8 cellular contexts compared by ENCODE assay signal in the genomic region with DNA sequence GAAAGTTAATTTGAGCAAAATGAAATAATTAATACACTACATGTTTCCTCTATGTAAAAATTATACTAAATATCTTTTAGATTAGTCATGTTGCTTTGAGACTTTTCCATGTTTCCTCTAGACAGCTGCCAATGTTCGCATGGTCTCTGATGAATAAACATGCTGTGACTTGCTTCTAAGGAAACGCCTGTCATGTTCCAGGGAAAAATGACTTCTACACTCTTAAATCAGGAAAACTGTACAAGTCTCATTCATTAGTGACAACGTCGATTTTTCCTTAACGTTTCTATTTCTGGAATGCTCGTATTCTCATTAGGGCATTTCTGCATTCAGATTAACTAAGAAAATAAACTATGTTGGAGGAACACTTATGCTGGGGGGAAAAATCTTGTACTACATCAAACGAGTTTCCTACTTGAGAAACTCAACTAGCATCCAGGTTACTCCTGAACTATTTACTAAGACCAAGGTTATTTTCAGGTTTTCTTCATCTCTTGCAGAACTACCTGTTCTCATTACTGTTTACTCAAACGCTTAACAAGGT. TPM values are rescaled to one million over a fixed set of nuclear protein-coding genes. Genes with fewer than 3 reads are reported as not detected.
DNase-seq lines count a peak whose midpoint lies in the region; ATAC-seq and TF ChIP-seq lines count a peak whose summit lies in the region.

No MANE protein-coding gene starts in this region.

- no peak for ATAC-seq in stimulated activated naive CD8-positive, alpha-beta T cell treated with anti-CD3 and anti-CD28 coated beads, Interleukin-15, Interleukin-2, amounts not matched to agents 100 U/mL and 50 U/mL, for 24 hours
- ATAC-seq in memory B cell (ENCODE audit: low read depth) = no peak
- ATAC-seq in HG03571 (IDR thresholded peaks at IDR 0.05; ENCODE audit: unreplicated experiment) = no peak
- no peak for ATAC-seq in GM21717 (IDR thresholded peaks at IDR 0.05; ENCODE audit: unreplicated experiment)

- no peaks in the 10 kb centered on the region for H3K9me3 Mint-ChIP-seq in stimulated activated naive CD8-positive, alpha-beta T cell treated with anti-CD3 and anti-CD28 coated beads, Interleukin-15, Interleukin-2, amounts not matched to agents 100 ng/mL and 50 ng/mL, for 24 hours
- H3K9me3 Mint-ChIP-seq in brain = no peaks in the 10 kb centered on the region
- H3K9me3 Mint-ChIP-seq in memory B cell = no peaks in the 10 kb centered on the region

- peaks cover 37% of the 10 kb centered on the region for H3K27me3 Mint-ChIP-seq in stimulated activated naive CD8-positive, alpha-beta T cell treated with anti-CD3 and anti-CD28 coated beads, Interleukin-15, Interleukin-2, amounts not matched to agents 100 ng/mL and 50 ng/mL, for 24 hours
- H3K27me3 Mint-ChIP-seq in brain = peaks cover 10% of the 10 kb centered on the region
- no peaks in the 10 kb centered on the region for H3K27me3 Mint-ChIP-seq in memory B cell

- TF ChIP-seq CTCF in brain (conservative IDR thresholded peaks at IDR 0.05) (no peak), GM10266 (IDR thresholded peaks at IDR 0.05; ENCODE audit: control insufficient read depth, insufficient read depth, low read depth, missing control alignments) (no peak)

- H3K36me3 Mint-ChIP-seq in stimulated activated naive CD8-positive, alpha-beta T cell treated with anti-CD3 and anti-CD28 coated beads, Interleukin-15, Interleukin-2, amounts not matched to agents 100 ng/mL and 50 ng/mL, for 24 hours (ENCODE audit: low read depth) = no peaks in the 10 kb centered on the region
- no peaks in the 10 kb centered on the region for H3K36me3 Mint-ChIP-seq in brain
- H3K36me3 Mint-ChIP-seq in memory B cell = no peaks in the 10 kb centered on the region

- DNase-seq in stimulated activated naive CD8-positive, alpha-beta T cell treated with anti-CD3 and anti-CD28 coated beads, Interleukin-15, Interleukin-2, amounts not matched to agents 100 U/mL and 50 U/mL, for 24 hours = no peak
- DNase-seq in memory B cell (ENCODE audit: low spot score in 2 of 2) = no peak
- DNase-seq in activated gamma-delta T cell (lab: John Stamatoyannopoulos, UW) = no peak
- DNase-seq in GM10266 (ENCODE audit: extremely low spot score) = no peak

- H3K27ac Mint-ChIP-seq in stimulated activated naive CD8-positive, alpha-beta T cell treated with anti-CD3 and anti-CD28 coated beads, Interleukin-15, Interleukin-2, amounts not matched to agents 100 ng/mL and 50 ng/mL, for 24 hours = no peak overlapping the region
- H3K27ac Mint-ChIP-seq in brain = peak overlapping the region; percentile 30 to 93 (median 80)
- H3K27ac Mint-ChIP-seq in memory B cell = peak overlapping the region; percentile 78

- peak overlapping the region; percentile 80 for H3K4me3 Mint-ChIP-seq in stimulated activated naive CD8-positive, alpha-beta T cell treated with anti-CD3 and anti-CD28 coated beads, Interleukin-15, Interleukin-2, amounts not matched to agents 100 ng/mL and 50 ng/mL, for 24 hours
- peak overlapping the region; percentile 85 to 93 (median 90) for H3K4me3 Mint-ChIP-seq in brain
- peak overlapping the region; percentile 98 for H3K4me3 Mint-ChIP-seq in memory B cell

- H3K4me1 Mint-ChIP-seq in stimulated activated naive CD8-positive, alpha-beta T cell treated with anti-CD3 and anti-CD28 coated beads, Interleukin-15, Interleukin-2, amounts not matched to agents 100 ng/mL and 50 ng/mL, for 24 hours (ENCODE audit: low read depth) = peaks cover 12% of the 10 kb centered on the region
- H3K4me1 Mint-ChIP-seq in brain = peaks cover 19% of the 10 kb centered on the region
- H3K4me1 Mint-ChIP-seq in memory B cell = peaks cover 22% of the 10 kb centered on the region

RNA-seq across cellular contexts. Expression of a gene that starts 1.6 kb away (rescaled TPM):
- 4.3 TPM for polyA plus RNA-seq in brain (ENCODE audit: insufficient read depth, low read depth, low replicate concordance)
